ENCODE assay signal across 30 cellular contexts in the genomic region with DNA sequence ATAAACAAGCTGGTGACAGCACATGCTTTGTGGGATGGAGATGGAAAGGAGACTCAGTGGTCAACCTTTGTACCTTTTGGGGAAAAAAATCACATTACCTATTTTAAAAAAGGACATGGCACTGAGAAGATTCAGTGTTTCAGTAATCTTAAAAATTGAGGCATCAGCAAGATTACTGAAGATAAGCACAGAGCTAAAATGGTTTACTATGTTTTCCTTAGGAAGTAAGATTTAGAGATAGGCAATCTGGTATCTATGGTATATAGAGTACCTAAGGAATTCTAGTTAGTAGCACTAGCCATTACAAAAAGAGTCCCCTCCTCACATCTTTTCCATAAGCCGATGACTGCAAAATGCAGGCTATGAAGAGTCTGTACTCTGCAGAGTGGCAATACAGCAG. TPM values are rescaled to one million over a fixed set of nuclear protein-coding genes. Genes with fewer than 3 reads are reported as not detected.
A peak's percentile ranks its signal among the peaks of the same experiment; 100 is the strongest.
DNase-seq lines count a peak whose midpoint lies in the region; ATAC-seq, FAIRE-seq and TF ChIP-seq lines count a peak whose summit lies in the region.
"Had no signal": no experiment of that assay in that cellular context is flagged by ENCODE, and none has a peak within 500 bp of the region (broad histone marks: within the 10 kb centered on the region; RNA-seq: fewer than 3 reads in every experiment).

No MANE protein-coding gene starts in this region.

- H4K20me1 ChIP-seq in SK-N-SH (ENCODE audit: insufficient read depth) = no peaks in the 10 kb centered on the region
- H4K20me1 ChIP-seq in K562 (replicated peaks; ENCODE audit: control insufficient read depth, insufficient read depth, low read length) = no peaks in the 10 kb centered on the region

- no peaks in the 10 kb centered on the region for H3K9me3 ChIP-seq in SK-N-SH
- H3K9me3 ChIP-seq in K562 (replicated peaks; ENCODE audit: control insufficient read depth, insufficient read depth, low read depth, low read length) = no peaks in the 10 kb centered on the region
- H3K9me3 ChIP-seq in WERI-Rb-1 (ENCODE audit: severe bottlenecking) = no peaks in the 10 kb centered on the region
- H3K9me3 ChIP-seq: BE2C, BLaER1, Caco-2 had no signal

- no peak overlapping the region for H3K27ac Mint-ChIP-seq in activated naive CD8-positive, alpha-beta T cell treated with anti-CD3 and anti-CD28 coated beads, Interleukin-2, amount 50 U/mL, for 24 hours
- H3K27ac Mint-ChIP-seq: CD4-positive, alpha-beta T cell; CD8-positive, alpha-beta T cell had no signal

- H3K4me2 ChIP-seq in SK-N-SH = 0 out of 2 replicates have a peak overlapping the region, but pooled peaks have one; percentile 6
- no peak overlapping the region for H3K4me2 ChIP-seq in K562 (ENCODE audit: insufficient read depth, low read length)
- H3K4me2 ChIP-seq: BLaER1 had no signal

- TF ChIP-seq EP300 in SK-N-SH (IDR thresholded peaks at IDR 0.05; ENCODE audit: borderline replicate concordance in 1 of 2, low read depth in 1 of 2, low read length in 1 of 2) = no peak
- no peak for TF ChIP-seq EP300 in K562 (IDR thresholded peaks at IDR 0.05; ENCODE audit: low read length)

- FAIRE-seq in D721Med (lab: Jason Lieb, UNC) (peak; percentile 70), K562 (lab: Jason Lieb, UNC) (no peak), GM12892 (lab: Jason Lieb, UNC) (no peak)
- FAIRE-seq: GM12878, GM19239 had no signal

- H3K9ac ChIP-seq in SK-N-SH (no peak overlapping the region), K562 (ENCODE audit: insufficient read depth in 1 of 2, low read depth in 2 of 2, low read length in 2 of 2) (no peak overlapping the region)
- H3K9ac ChIP-seq: BLaER1 had no signal

- POLR2A ChIA-PET in SK-N-SH (lab: Yijun Ruan, JAX) = no interaction called here
- POLR2A ChIA-PET in K562 (lab: Yijun Ruan, JAX) = interaction anchor here (0.5 to 1.1 kb wide), 4 partner anchors 11 to 255 kb away, joined by 3 to 4 read pairs (median 4); no protein-coding TSS in a partner anchor

- no peaks in the 10 kb centered on the region for H3K9me3 Mint-ChIP-seq in activated naive CD8-positive, alpha-beta T cell treated with anti-CD3 and anti-CD28 coated beads, Interleukin-2, amount 50 U/mL, for 24 hours
- H3K9me3 Mint-ChIP-seq: CD4-positive, alpha-beta T cell; CD8-positive, alpha-beta T cell had no signal

- H3K27ac ChIP-seq in SK-N-SH (ENCODE audit: low read depth in 2 of 2, low read length in 1 of 2) = no peak overlapping the region
- H3K27ac ChIP-seq in K562 (ENCODE audit: extremely low read depth, low read depth, low read length) = no peak overlapping the region
- no peak overlapping the region for H3K27ac ChIP-seq in WERI-Rb-1
- H3K27ac ChIP-seq: 22Rv1, BLaER1 had no signal

- TF ChIP-seq CTCF in SK-N-SH (IDR thresholded peaks at IDR 0.05) = no peak
- TF ChIP-seq CTCF in D721Med (IDR thresholded peaks at IDR 0.05; ENCODE audit: insufficient read depth, missing control alignments) = no peak
- no peak for TF ChIP-seq CTCF in K562 (IDR thresholded peaks at IDR 0.05 in 2 of 3, conservative IDR thresholded peaks at IDR 0.05 in 1 of 3; ENCODE audit: insufficient read depth in 2 of 3, low read depth in 1 of 3, low read length in 3 of 3)
- TF ChIP-seq CTCF in WERI-Rb-1 (IDR thresholded peaks at IDR 0.05; ENCODE audit: low read depth, low read length) = no peak

- H3K4me1 ChIP-seq in SK-N-SH (ENCODE audit: control insufficient read depth in 1 of 2, insufficient read depth in 2 of 2, low read depth in 1 of 2, low read length in 1 of 2) = peaks cover 0 to 7% of the 10 kb centered on the region in 2 experiments; a peak in 1 of 4 replicates
- peaks cover 0 to 23% of the 10 kb centered on the region in 2 experiments; a peak in 3 of 5 replicates for H3K4me1 ChIP-seq in K562 (replicated peaks in 1 of 2; ENCODE audit: control insufficient read depth in 2 of 2, insufficient read depth in 2 of 2, low read length in 2 of 2)
- H3K4me1 ChIP-seq: BE2C, BLaER1, Caco-2 had no signal

- intact Hi-C loops in K562 (cut with micrococcal nuclease) = no loop called here

- H3K36me3 ChIP-seq in SK-N-SH (replicated peaks in 1 of 2; ENCODE audit: control insufficient read depth in 1 of 2, insufficient read depth in 2 of 2, low read length in 1 of 2) (no peaks in the 10 kb centered on the region), K562 (ENCODE audit: control insufficient read depth, insufficient read depth, low read length) (no peaks in the 10 kb centered on the region), WERI-Rb-1 (peaks cover 51% of the 10 kb centered on the region)
- H3K36me3 ChIP-seq: BE2C had no signal

- no peaks in the 10 kb centered on the region for H3K9me1 ChIP-seq in K562 (ENCODE audit: control insufficient read depth, insufficient read depth, low read length)

- WGBS in SK-N-SH (ENCODE audit: low lambda C conversion rate) = 100% methylated on average over 1 of the region's 1 CpG
- WGBS in K562 (ENCODE audit: insufficient coverage, low coverage, missing lambda C conversion rate) = 100% methylated on average over 1 of the region's 1 CpG

- H3K4me3 ChIP-seq in SK-N-SH (ENCODE audit: low read depth in 2 of 2, low read length in 1 of 2) = no peak overlapping the region
- no peak overlapping the region for H3K4me3 ChIP-seq in K562
- no peak overlapping the region for H3K4me3 ChIP-seq in WERI-Rb-1 (ENCODE audit: low read depth, low read length)
- H3K4me3 ChIP-seq: BLaER1, GM12878 had no signal

- BruUV-seq in K562 (replicated peaks; lab: Mats Ljungman, UMichigan) = no TSS peak

- no peak overlapping the region for H3K4me3 Mint-ChIP-seq in activated naive CD8-positive, alpha-beta T cell treated with anti-CD3 and anti-CD28 coated beads, Interleukin-2, amount 50 U/mL, for 24 hours
- H3K4me3 Mint-ChIP-seq: CD4-positive, alpha-beta T cell; CD8-positive, alpha-beta T cell had no signal

- DNase-seq in SK-N-SH = no peak
- no peak for DNase-seq in D721Med (ENCODE audit: insufficient read length, low spot score)
- DNase-seq in K562 (ENCODE audit: extremely low read depth in 1 of 4, low spot score in 3 of 4) = no peak
- DNase-seq in activated naive CD8-positive, alpha-beta T cell treated with anti-CD3 and anti-CD28 coated beads, Interleukin-2, amount 50 U/mL, for 24 hours = no peak
- DNase-seq in WERI-Rb-1 = no peak
- DNase-seq in GM12892 (ENCODE audit: insufficient read length) = no peak
- DNase-seq: ACHN; BE2C; C1 segment of cervical spinal cord; Caco-2; Calu3; CD4-positive, alpha-beta T cell; CD8-positive, alpha-beta T cell; DMS 273 treated with DMSO at 0.1 percent for 48 hours; DMS153; DMS53; DMS79; DND-41; EL; GDM1 had no signal

- no peak overlapping the region for H2AFZ ChIP-seq in SK-N-SH (ENCODE audit: low read depth)
- no peak overlapping the region for H2AFZ ChIP-seq in K562 (ENCODE audit: low read depth, low read length)

- H3K27me3 ChIP-seq in SK-N-SH (ENCODE audit: insufficient read depth) = no peaks in the 10 kb centered on the region
- no peaks in the 10 kb centered on the region for H3K27me3 ChIP-seq in K562 (ENCODE audit: control insufficient read depth in 2 of 2, insufficient read depth in 2 of 2, low read length in 2 of 2)
- H3K27me3 ChIP-seq in WERI-Rb-1 (ENCODE audit: insufficient read depth, low read depth, severe bottlenecking) = no peaks in the 10 kb centered on the region
- H3K27me3 ChIP-seq: BE2C, BLaER1 had no signal

- H3K36me3 Mint-ChIP-seq in activated naive CD8-positive, alpha-beta T cell treated with anti-CD3 and anti-CD28 coated beads, Interleukin-2, amount 50 U/mL, for 24 hours (ENCODE audit: low read depth) = peaks cover 2% of the 10 kb centered on the region
- H3K36me3 Mint-ChIP-seq: CD8-positive, alpha-beta T cell had no signal

- no peak for TF ChIP-seq RAD21 in SK-N-SH (IDR thresholded peaks at IDR 0.05; ENCODE audit: low read length)
- TF ChIP-seq RAD21 in K562 (CRISPR knock-in tag; conservative IDR thresholded peaks at IDR 0.05 in 1 of 2, IDR thresholded peaks at IDR 0.05 in 1 of 2) = no peak

- peaks cover 7% of the 10 kb centered on the region for H3F3A ChIP-seq in SK-N-SH (replicated peaks; ENCODE audit: insufficient read depth)

- no peak for ATAC-seq in SK-N-SH treated with all-trans-retinoic acid at 6 μM for 48 hours
- no peak for ATAC-seq in K562
- no peak for ATAC-seq in activated naive CD8-positive, alpha-beta T cell treated with anti-CD3 and anti-CD28 coated beads, Interleukin-2, amount 50 U/mL, for 24 hours
- ATAC-seq: CD8-positive, alpha-beta T cell; GM12878 had no signal

- H3K27me3 Mint-ChIP-seq in activated naive CD8-positive, alpha-beta T cell treated with anti-CD3 and anti-CD28 coated beads, Interleukin-2, amount 50 U/mL, for 24 hours = no peaks in the 10 kb centered on the region
- H3K27me3 Mint-ChIP-seq: CD4-positive, alpha-beta T cell had no signal

- in situ Hi-C loops in K562 (cut with MboI) = no loop called here

- CTCF ChIA-PET in SK-N-SH (lab: Yijun Ruan, JAX) = interaction anchor here (0.5 kb wide), 1 partner anchor 24 kb away, joined by 3 read pairs; no protein-coding TSS in a partner anchor
- CTCF ChIA-PET in K562 (lab: Yijun Ruan, JAX; ENCODE audit: low intra/inter-chr PET ratio) = no interaction called here

- H3K4me1 Mint-ChIP-seq in activated naive CD8-positive, alpha-beta T cell treated with anti-CD3 and anti-CD28 coated beads, Interleukin-2, amount 50 U/mL, for 24 hours = no peaks in the 10 kb centered on the region

- H3K79me2 ChIP-seq in SK-N-SH (ENCODE audit: insufficient read depth) (no peaks in the 10 kb centered on the region), K562 (ENCODE audit: control insufficient read depth, insufficient read depth, low read length) (no peaks in the 10 kb centered on the region)

- H3K9me2 ChIP-seq in SK-N-SH = no peaks in the 10 kb centered on the region

- no peak for TF ChIP-seq POLR2A in K562 (conservative IDR thresholded peaks at IDR 0.05)
- TF ChIP-seq POLR2A in GM12892 (IDR thresholded peaks at IDR 0.05; ENCODE audit: low read depth, low read length) = no peak

RNA-seq across cellular contexts. Expression of gene TOMM6, which starts 35.7 kb away (rescaled TPM):
- polyA plus RNA-seq in SK-N-SH (2012; rRNA removed) (493 and 565 TPM in 2 replicates), K562 (2011; rRNA removed) (955 and 1,065 TPM in 2 replicates), K562 (2014; fragmentation: Illumina TruSeq; extraction: Trizol) (1,747 and 2,097 TPM in 2 replicates), K562 (2014; fragmentation: Nextera tagmentation; extraction: Ambion mirVana) (1,000 to 10,000 TPM; 1,746 to 1,760 TPM), K562 (2014; rRNA removed) (1,029 and 1,276 TPM in 2 replicates)
- polyA plus RNA-seq in SK-N-SH (2012; cell fraction: cytosol; rRNA removed) = 608 and 661 TPM in 2 replicates
- 171 and 252 TPM in 2 replicates for polyA plus RNA-seq in SK-N-SH (2012; cell fraction: nucleus; rRNA removed)
- 49.6 and 52.2 TPM in 2 replicates for total RNA-seq in K562 (2011; cell fraction: chromatin; rRNA removed; ENCODE audit: low replicate concordance)
- total RNA-seq in K562 (2011; cell fraction: nucleolus; rRNA removed) = 78.5 and 85.9 TPM in 2 replicates
- total RNA-seq in K562 (2011; cell fraction: nucleoplasm; rRNA removed) = 108 and 156 TPM in 2 replicates
- total RNA-seq in K562 (2014; rRNA removed) (377 and 380 TPM in 2 replicates), K562 (2014; rRNA removed; fragmentation: Illumina TruSeq; extraction: Trizol) (754 and 831 TPM in 2 replicates), K562 (2015; rRNA removed; fragmentation: Illumina TruSeq; extraction: Trizol) (736 and 780 TPM in 2 replicates), K562 (2021) (677 and 726 TPM in 2 replicates)
- 1,189 and 1,772 TPM in 2 replicates for polyA plus RNA-seq in K562 (2011; cell fraction: cytosol; rRNA removed)
- polyA plus RNA-seq in K562 (2011; cell fraction: nucleus; rRNA removed) = 229 and 402 TPM in 2 replicates
- 464 and 1,133 TPM in 2 replicates for polyA plus RNA-seq in K562 (2012)
- 270 and 271 TPM in 2 replicates for polyA minus RNA-seq in K562 (2011; rRNA and poly(A)+ RNA removed)
- polyA minus RNA-seq in K562 (2011; cell fraction: cytosol; rRNA and poly(A)+ RNA removed) = 123 and 140 TPM in 2 replicates
- polyA minus RNA-seq in K562 (2011; cell fraction: nucleus; rRNA and poly(A)+ RNA removed) = 28.3 and 62.3 TPM in 2 replicates
- polyA plus RNA-seq in GM12892 (2012; ENCODE audit: missing spikeins) = 468 TPM

RNA-seq across cellular contexts. Expression of gene PRICKLE4, which starts 42.6 kb away (rescaled TPM):
- 3.9 and 5.0 TPM in 2 replicates for polyA plus RNA-seq in SK-N-SH (2012; rRNA removed)
- polyA plus RNA-seq in SK-N-SH (2012; cell fraction: cytosol; rRNA removed) = 0.46 and 0.96 TPM in 2 replicates
- polyA plus RNA-seq in SK-N-SH (2012; cell fraction: nucleus; rRNA removed) = 57.9 and 78.4 TPM in 2 replicates
- total RNA-seq in K562 (2011; cell fraction: chromatin; rRNA removed; ENCODE audit: low replicate concordance) = 6.0 and 13.5 TPM in 2 replicates
- 5.4 and 6.8 TPM in 2 replicates for total RNA-seq in K562 (2011; cell fraction: nucleolus; rRNA removed)
- 4.6 and 6.0 TPM in 2 replicates for total RNA-seq in K562 (2011; cell fraction: nucleoplasm; rRNA removed)
- 1.3 TPM in 1 of 2 replicates, not detected in the other for total RNA-seq in K562 (2014; rRNA removed)
- total RNA-seq in K562 (2014; rRNA removed; fragmentation: Illumina TruSeq; extraction: Trizol) = not detected in 2 replicates
- not detected in 2 replicates for total RNA-seq in K562 (2015; rRNA removed; fragmentation: Illumina TruSeq; extraction: Trizol)
- total RNA-seq in K562 (2021) = 0.20 and 0.87 TPM in 2 replicates
- 0.32 and 0.54 TPM in 2 replicates for polyA plus RNA-seq in K562 (2011; rRNA removed)
- 0.07 and 0.19 TPM in 2 replicates for polyA plus RNA-seq in K562 (2011; cell fraction: cytosol; rRNA removed)
- 12.6 and 13.9 TPM in 2 replicates for polyA plus RNA-seq in K562 (2011; cell fraction: nucleus; rRNA removed)
- 1.9 and 2.0 TPM in 2 replicates for polyA plus RNA-seq in K562 (2012)
- polyA plus RNA-seq in K562 (2014; fragmentation: Illumina TruSeq; extraction: Trizol) = not detected in 2 replicates
- not detected for polyA plus RNA-seq in K562 (2014; fragmentation: Nextera tagmentation; extraction: Ambion mirVana)
- 0.27 and 1.7 TPM in 2 replicates for polyA plus RNA-seq in K562 (2014; rRNA removed)
- polyA minus RNA-seq in K562 (2011; rRNA and poly(A)+ RNA removed) = 0.56 TPM in 1 of 2 replicates, not detected in the other
- not detected in 2 replicates for polyA minus RNA-seq in K562 (2011; cell fraction: cytosol; rRNA and poly(A)+ RNA removed)
- 3.9 and 7.4 TPM in 2 replicates for polyA minus RNA-seq in K562 (2011; cell fraction: nucleus; rRNA and poly(A)+ RNA removed)
- not detected for polyA plus RNA-seq in GM12892 (2012; ENCODE audit: missing spikeins)
- total RNA-seq: A172; A673; CD4-positive, alpha-beta T cell; CD8-positive, alpha-beta T cell; Daoy; G401 had no signal
- polyA plus RNA-seq: AG04450 had no signal

RNA-seq across cellular contexts. Expression of gene FRS3, which starts 43.5 kb away (rescaled TPM):
- 7.5 and 8.6 TPM in 2 replicates for polyA plus RNA-seq in SK-N-SH (2012; rRNA removed)
- polyA plus RNA-seq in SK-N-SH (2012; cell fraction: cytosol; rRNA removed) = 5.0 and 6.0 TPM in 2 replicates
- 20.0 and 30.2 TPM in 2 replicates for polyA plus RNA-seq in SK-N-SH (2012; cell fraction: nucleus; rRNA removed)
- 3.2 and 6.0 TPM in 2 replicates for total RNA-seq in K562 (2011; cell fraction: chromatin; rRNA removed; ENCODE audit: low replicate concordance)
- 4.7 and 5.5 TPM in 2 replicates for total RNA-seq in K562 (2011; cell fraction: nucleolus; rRNA removed)
- 3.2 and 3.7 TPM in 2 replicates for total RNA-seq in K562 (2011; cell fraction: nucleoplasm; rRNA removed)
- 1.7 and 3.1 TPM in 2 replicates for total RNA-seq in K562 (2014; rRNA removed)
- 0.45 and 1.0 TPM in 2 replicates for total RNA-seq in K562 (2014; rRNA removed; fragmentation: Illumina TruSeq; extraction: Trizol)
- 1.1 and 1.8 TPM in 2 replicates for total RNA-seq in K562 (2015; rRNA removed; fragmentation: Illumina TruSeq; extraction: Trizol)
- total RNA-seq in K562 (2021) = 3.1 and 3.3 TPM in 2 replicates
- polyA plus RNA-seq in K562 (2011; rRNA removed) = 3.0 and 4.2 TPM in 2 replicates
- 4.3 and 6.5 TPM in 2 replicates for polyA plus RNA-seq in K562 (2011; cell fraction: cytosol; rRNA removed)
- polyA plus RNA-seq in K562 (2011; cell fraction: nucleus; rRNA removed) = 8.1 and 10.8 TPM in 2 replicates
- 1.5 and 4.5 TPM in 2 replicates for polyA plus RNA-seq in K562 (2012)
- 1.6 and 3.0 TPM in 2 replicates for polyA plus RNA-seq in K562 (2014; fragmentation: Illumina TruSeq; extraction: Trizol)
- under 1 TPM; 0.03 to 0.06 TPM for polyA plus RNA-seq in K562 (2014; fragmentation: Nextera tagmentation; extraction: Ambion mirVana)
- polyA plus RNA-seq in K562 (2014; rRNA removed) = 3.4 and 3.7 TPM in 2 replicates
- polyA minus RNA-seq in K562 (2011; rRNA and poly(A)+ RNA removed) = 0.84 and 0.95 TPM in 2 replicates
- 0.82 and 1.0 TPM in 2 replicates for polyA minus RNA-seq in K562 (2011; cell fraction: cytosol; rRNA and poly(A)+ RNA removed)
- polyA minus RNA-seq in K562 (2011; cell fraction: nucleus; rRNA and poly(A)+ RNA removed) = 1.6 and 1.8 TPM in 2 replicates
- 1.9 TPM for polyA plus RNA-seq in GM12892 (2012; ENCODE audit: missing spikeins)
